ENCODE assay signal across 1 cellular context in the genomic region with DNA sequence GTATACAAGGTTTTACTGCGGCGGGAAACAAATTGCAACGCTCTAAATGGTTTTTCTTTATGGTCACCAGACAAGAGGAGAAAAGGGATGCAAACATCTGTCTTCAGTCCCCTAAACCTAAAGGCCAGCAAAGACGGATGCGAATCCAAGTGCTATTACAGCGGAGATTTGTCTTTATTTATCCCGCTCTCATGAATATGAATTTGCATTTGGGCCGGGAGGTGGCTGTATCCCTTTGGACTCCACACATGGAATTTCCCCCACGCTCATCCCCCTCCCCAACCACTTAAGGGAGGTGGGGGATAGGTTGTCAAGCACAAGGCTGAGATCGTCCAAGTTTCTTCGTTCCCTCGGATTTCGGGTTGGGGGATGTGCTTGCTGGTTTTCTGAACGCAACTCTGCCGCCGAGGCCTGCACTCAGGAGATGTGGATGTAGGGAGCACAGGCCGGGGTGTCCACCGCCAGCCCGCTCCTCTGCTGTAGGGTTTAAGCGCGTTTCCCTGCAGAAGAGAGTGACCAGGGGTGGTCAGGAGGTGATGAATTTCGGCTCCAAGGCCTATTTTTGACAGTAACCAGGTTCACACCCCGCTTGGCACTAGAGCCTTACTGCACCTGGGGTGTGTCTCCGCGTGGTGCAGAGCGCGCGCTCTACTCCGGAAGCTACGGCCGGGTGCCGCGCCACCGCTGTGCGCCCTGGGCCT.
TF ChIP-seq lines count a peak whose summit lies in the region.

No MANE protein-coding gene starts in this region.

TF ChIP-seq in H1, 55 proteins besides CTCF, POLR2A, EP300 and RAD21:
- TF ChIP-seq, protein P1, sequence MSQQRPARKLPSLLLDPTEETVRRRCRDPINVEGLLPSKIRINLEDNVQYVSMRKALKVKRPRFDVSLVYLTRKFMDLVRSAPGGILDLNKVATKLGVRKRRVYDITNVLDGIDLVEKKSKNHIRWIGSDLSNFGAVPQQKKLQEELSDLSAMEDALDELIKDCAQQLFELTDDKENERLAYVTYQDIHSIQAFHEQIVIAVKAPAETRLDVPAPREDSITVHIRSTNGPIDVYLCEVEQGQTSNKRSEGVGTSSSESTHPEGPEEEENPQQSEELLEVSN (IDR thresholded peaks at IDR 0.05), result peak; percentile 59; the same call in 1 of the 2 replicates
- TF ChIP-seq SUZ12 (IDR thresholded peaks at IDR 0.05; ENCODE audit: low read length), result peak; percentile 89
- TF ChIP-seq MAX (IDR thresholded peaks at IDR 0.05), result peak; percentile 51; the same call in 1 of the 2 replicates
- no peak for TF ChIP-seq CHD2 (IDR thresholded peaks at IDR 0.05; ENCODE audit: low read length)
- no peak for TF ChIP-seq BRCA1 (IDR thresholded peaks at IDR 0.05; ENCODE audit: low read depth, low read length)
- TF ChIP-seq NRF1 (IDR thresholded peaks at IDR 0.05; ENCODE audit: low read depth, low read length), result no peak
- TF ChIP-seq HDAC2 (IDR thresholded peaks at IDR 0.05; ENCODE audit: borderline replicate concordance in 1 of 2, low read depth in 2 of 2, low read length in 2 of 2), result 0 out of 4 replicates have a peak, but pooled peaks of 1 of the 2 experiments have one; percentile 61
- peak; percentile 83 for TF ChIP-seq EZH2 (IDR thresholded peaks at IDR 0.05; ENCODE audit: low read depth, low read length, severe bottlenecking)
- no peak for TF ChIP-seq JUND (IDR thresholded peaks at IDR 0.05; ENCODE audit: low read length)
- TF ChIP-seq RNF2 (IDR thresholded peaks at IDR 0.05; ENCODE audit: borderline replicate concordance, low read depth, low read length, missing control alignments, poor library complexity, severe bottlenecking), result peak; percentile 37
- TF ChIP-seq KDM1A (IDR thresholded peaks at IDR 0.05; ENCODE audit: borderline replicate concordance, low read length), result no peak
- TF ChIP-seq RBBP5 (IDR thresholded peaks at IDR 0.05; ENCODE audit: borderline replicate concordance, low read depth, low read length), result 0 out of 2 replicates have a peak, but pooled peaks have one; percentile 31
- peak; percentile 48; the same call in 1 of the 2 replicates for TF ChIP-seq TCF12 (IDR thresholded peaks at IDR 0.05; ENCODE audit: low read depth, low read length)
